ENCODE assay signal across 8 cellular contexts in the genomic region with DNA sequence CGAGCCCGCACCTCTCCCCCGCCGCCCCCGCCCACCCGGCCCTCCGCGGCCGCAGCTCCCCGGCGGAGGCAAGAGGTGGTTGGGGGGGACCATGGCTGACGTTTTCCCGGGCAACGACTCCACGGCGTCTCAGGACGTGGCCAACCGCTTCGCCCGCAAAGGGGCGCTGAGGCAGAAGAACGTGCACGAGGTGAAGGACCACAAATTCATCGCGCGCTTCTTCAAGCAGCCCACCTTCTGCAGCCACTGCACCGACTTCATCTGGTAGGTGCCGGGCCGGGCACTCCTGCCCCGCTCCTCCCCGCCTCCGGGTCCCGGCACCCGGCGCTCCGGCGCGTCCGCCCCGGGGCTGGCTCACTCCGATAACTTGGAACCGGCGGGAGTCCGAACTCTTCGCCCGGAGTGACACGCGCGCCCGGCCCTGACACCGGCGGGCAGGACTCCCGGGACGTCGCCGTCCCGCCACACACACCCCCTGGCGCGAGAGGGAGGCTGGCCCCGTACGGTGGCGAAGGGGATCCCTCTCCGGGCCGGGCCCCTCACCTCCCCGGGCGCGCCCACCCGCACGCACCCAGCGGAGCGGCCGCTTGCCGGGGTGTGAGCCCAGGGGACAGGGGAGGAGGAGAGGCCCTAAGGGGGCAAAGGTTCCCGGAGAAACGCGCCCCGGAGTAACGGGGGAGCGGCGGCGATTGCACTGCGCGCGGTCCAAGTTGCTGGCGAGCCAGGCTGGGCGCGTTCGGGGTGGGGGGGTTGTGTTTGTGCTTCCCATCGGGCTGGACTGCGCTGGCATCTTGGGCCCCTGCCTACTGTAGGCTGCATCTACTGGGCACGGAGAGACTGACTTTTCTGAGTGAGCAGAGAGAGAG. TPM values are rescaled to one million over a fixed set of nuclear protein-coding genes. Genes with fewer than 3 reads are reported as not detected.
DNase-seq lines count a peak whose midpoint lies in the region; ATAC-seq and TF ChIP-seq lines count a peak whose summit lies in the region.

No MANE protein-coding gene starts in this region.

- H3K4me3 ChIP-seq in esophagus (ENCODE audit: low read depth in 1 of 2, low read length in 2 of 2): peak overlapping the region; percentile 70 to 85
- peak overlapping the region; percentile 60 for H3K4me3 ChIP-seq in mononuclear cell (ENCODE audit: low read length)

- TF ChIP-seq CTCF in GM10248 (IDR thresholded peaks at IDR 0.05; ENCODE audit: control extremely low read depth, extremely low read depth, low read depth, missing control alignments): no peak

- H3K4me1 ChIP-seq in esophagus (ENCODE audit: control insufficient read depth in 2 of 2, insufficient read depth in 2 of 2, low read length in 1 of 2): peaks cover 0 to 3% of the 10 kb centered on the region in 2 donors
- H3K4me1 ChIP-seq in mononuclear cell (ENCODE audit: insufficient read depth, low read length): peaks cover 22% of the 10 kb centered on the region

- peak; percentile 20 for ATAC-seq in HG02623 (IDR thresholded peaks at IDR 0.05; ENCODE audit: unreplicated experiment)

- POLR2A ChIA-PET in GM10248 (lab: Yijun Ruan, JAX): interaction anchor here (0.6 kb wide), 1 partner anchor 361 kb away, joined by 5 read pairs; no protein-coding TSS in a partner anchor

- DNase-seq in GM10248 (ENCODE audit: extremely low spot score) (peak; percentile 27), NCI-H510A treated with DMSO at 0.1 percent for 48 hours (lab: John Stamatoyannopoulos, UW) (peak; percentile 20), activated T-cell treated with anti-CD3 and anti-CD28 coated beads for 4 hours (peak; percentile 26), NCI-H1930 (lab: John Stamatoyannopoulos, UW) (no peak)
- peak; percentile 13 to 22 for DNase-seq in stimulated activated CD8-positive, alpha-beta memory T cell treated with anti-CD3 and anti-CD28 coated beads, Interleukin-7, amount 100 ng/mL, for 48 hours (ENCODE audit: extremely low read depth in 1 of 2, low read depth in 1 of 2)

- H3K9me3 ChIP-seq in esophagus (ENCODE audit: control insufficient read depth in 2 of 2, insufficient read depth in 1 of 2, low read depth in 1 of 2, low read length in 1 of 2) (no peaks in the 10 kb centered on the region), mononuclear cell (ENCODE audit: low read depth, low read length) (no peaks in the 10 kb centered on the region)

- CTCF ChIA-PET in GM10248 (lab: Yijun Ruan, JAX): no interaction called here

- WGBS in esophagus, 2 donors: 0 to 1% methylated on average over 73 to 91 of the region's 91 CpGs

- peak overlapping the region; percentile 68 to 71 for H3K27ac ChIP-seq in esophagus (ENCODE audit: low read depth in 2 of 2, low read length in 1 of 2)

- H3K27me3 ChIP-seq in esophagus (ENCODE audit: control insufficient read depth in 1 of 2, insufficient read depth in 2 of 2, low read length in 2 of 2) (no peaks in the 10 kb centered on the region), mononuclear cell (ENCODE audit: insufficient read depth, low read length) (peaks cover 11% of the 10 kb centered on the region)

- no peaks in the 10 kb centered on the region for H3K36me3 ChIP-seq in esophagus (ENCODE audit: control insufficient read depth in 2 of 2, insufficient read depth in 2 of 2, low read length in 1 of 2)

RNA-seq across cellular contexts. Expression of a gene that starts 0.6 kb away (rescaled TPM):
- 1 to 10 TPM; 1.2 to 1.3 TPM for polyA plus RNA-seq in esophagus
- 35.6 TPM for total RNA-seq in mononuclear cell

Comparison
In these comparisons a context has a peak if more than half of its experiments do, and no peak if none do; other contexts are left out.
1. DNase-seq: peak in GM10248 (single experiment), NCI-H510A treated with DMSO at 0.1 percent for 48 hours (single experiment), activated T-cell treated with anti-CD3 and anti-CD28 coated beads for 4 hours (single experiment) and stimulated activated CD8-positive, alpha-beta memory T cell treated with anti-CD3 and anti-CD28 coated beads, Interleukin-7, amount 100 ng/mL, for 48 hours (2 of 2); none in NCI-H1930 (0 of 2).